18 cellular contexts compared by ENCODE assay signal in the genomic region with DNA sequence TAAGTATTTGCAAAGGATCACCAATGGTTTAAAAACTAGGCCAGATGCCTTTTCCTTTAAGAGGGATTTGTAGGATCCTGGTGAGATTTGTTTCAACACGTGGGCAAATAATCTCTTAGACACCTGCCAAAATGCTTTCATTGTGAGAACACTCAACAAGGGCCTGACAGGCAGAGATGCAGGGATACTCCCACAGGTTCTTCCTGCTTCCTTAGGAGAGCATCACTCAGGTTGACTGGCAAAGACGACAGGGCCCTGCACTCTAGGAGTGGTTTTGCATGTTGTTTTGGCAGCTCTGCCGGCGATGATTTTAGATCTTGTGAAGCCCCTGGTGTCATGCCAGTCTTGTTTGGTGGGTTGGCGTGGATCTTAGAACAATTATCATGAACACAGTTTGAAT.
DNase-seq lines count a peak whose midpoint lies in the region; ATAC-seq and TF ChIP-seq lines count a peak whose summit lies in the region.
"Had no signal": no experiment of that assay in that cellular context is flagged by ENCODE, and none has a peak within 500 bp of the region (broad histone marks: within the 10 kb centered on the region; RNA-seq: fewer than 3 reads in every experiment).

No MANE protein-coding gene starts in this region.

- peak; percentile 94 for ATAC-seq in esophagus mucosa
- ATAC-seq in gastrocnemius medialis: peak in 1 of 2 donors; percentile 34
- ATAC-seq in GM18511 (IDR thresholded peaks at IDR 0.05; ENCODE audit: unreplicated experiment): no peak
- ATAC-seq: effector memory CD8-positive, alpha-beta T cell; naive thymus-derived CD8-positive, alpha-beta T cell; right cardiac atrium had no signal

- intact Hi-C loops in gastrocnemius medialis (cut with DNase I; ENCODE audit: low total_unique reads): no loop called here

- in situ Hi-C loops in gastrocnemius medialis (cut with MboI; ENCODE audit: low sequenced_read_pairs in 4 of 4): no loop called here

- H3K27ac ChIP-seq in gastrocnemius medialis (peak overlapping the region in 3 of 4 donors; percentile 22 to 57 (median 57)), substantia nigra (ENCODE audit: low read depth, low read length, poor library complexity, severe bottlenecking) (no peak overlapping the region)
- H3K27ac ChIP-seq: BLaER1, testis had no signal

- no peak for TF ChIP-seq POLR2A in gastrocnemius medialis (IDR thresholded peaks at IDR 0.05)

- peaks cover 14 to 18% of the 10 kb centered on the region in 2 donors for H3K4me1 ChIP-seq in gastrocnemius medialis
- H3K4me1 ChIP-seq: BLaER1, testis had no signal

- peaks cover 0 to 21% of the 10 kb centered on the region in 2 donors for H3K36me3 ChIP-seq in gastrocnemius medialis
- H3K36me3 ChIP-seq: BLaER1 had no signal

- peak; percentile 31 for DNase-seq in NCI-H1092 (lab: John Stamatoyannopoulos, UW)
- DNase-seq in NCI-H524 (lab: John Stamatoyannopoulos, UW): peak; percentile 88 to 98
- no peak for DNase-seq in gastrocnemius medialis
- no peak for DNase-seq in NCI-H1048 (lab: John Stamatoyannopoulos, UW)
- DNase-seq in substantia nigra (lab: John Stamatoyannopoulos, UW): no peak
- no peak for DNase-seq in effector CD8-positive, alpha-beta T cell (lab: John Stamatoyannopoulos, UW)
- DNase-seq: activated CD4-positive, alpha-beta T cell treated with anti-CD3 and anti-CD28 coated beads, Interleukin-2, amount 50 U/mL, for 1 hour; activated naive CD8-positive, alpha-beta T cell treated with anti-CD3 and anti-CD28 coated beads for 36 hours; activated T-cell treated with anti-CD3 and anti-CD28 coated beads, Interleukin-2, amount 50 U/mL, for 1 hour; effector memory CD8-positive, alpha-beta T cell; naive thymus-derived CD8-positive, alpha-beta T cell; right cardiac atrium; stimulated activated CD4-positive, alpha-beta T cell treated with anti-CD3 and anti-CD28 coated beads, Interleukin-2, amount 100 ng/mL, for 48 hours; testis had no signal

- no peak overlapping the region for H3K4me3 ChIP-seq in gastrocnemius medialis
- H3K4me3 ChIP-seq: BLaER1, lung, testis had no signal

- no peaks in the 10 kb centered on the region for H3K9me3 ChIP-seq in gastrocnemius medialis
- H3K9me3 ChIP-seq: BLaER1, testis had no signal

- H3K27me3 ChIP-seq in gastrocnemius medialis: no peaks in the 10 kb centered on the region
- H3K27me3 ChIP-seq: BLaER1, testis had no signal

- TF ChIP-seq CTCF in gastrocnemius medialis (IDR thresholded peaks at IDR 0.05 in 4 of 5, conservative IDR thresholded peaks at IDR 0.05 in 1 of 5): no peak

Comparison
In these comparisons a context has a peak if more than half of its experiments do, and no peak if none do; other contexts are left out.
1. DNase-seq: peak in NCI-H1092 (single experiment) and NCI-H524 (2 of 2); none in gastrocnemius medialis (0 of 2), NCI-H1048 (single experiment), substantia nigra (0 of 49) and effector CD8-positive, alpha-beta T cell (single experiment).